ENCODE assay signal across 9 cellular contexts in genomic region chr1:1758692-1759455, GRCh38. TPM values are rescaled to one million over a fixed set of nuclear protein-coding genes. Genes with fewer than 3 reads are reported as not detected.
DNase-seq lines count a peak whose midpoint lies in the region; ATAC-seq and TF ChIP-seq lines count a peak whose summit lies in the region.
"Had no signal": no experiment of that assay in that cellular context is flagged by ENCODE, and none has a peak within 500 bp of the region (broad histone marks: within the 10 kb centered on the region; RNA-seq: fewer than 3 reads in every experiment).

No MANE protein-coding gene starts in this region.

- no peak overlapping the region for H3K4me2 ChIP-seq in smooth muscle cell

- no peaks in the 10 kb centered on the region for H3K27me3 Mint-ChIP-seq in naive thymus-derived CD4-positive, alpha-beta T cell

- peaks cover 0 to 4% (median 0%) of the 10 kb centered on the region in 7 donors for H3K4me1 Mint-ChIP-seq in naive thymus-derived CD4-positive, alpha-beta T cell

- H3K27ac Mint-ChIP-seq in naive thymus-derived CD4-positive, alpha-beta T cell, result no peak overlapping the region

- no peak for TF ChIP-seq CTCF in C4-2B (conservative IDR thresholded peaks at IDR 0.05)
- no peak for TF ChIP-seq CTCF in smooth muscle cell (IDR thresholded peaks at IDR 0.05; ENCODE audit: borderline replicate concordance, insufficient read depth, poor library complexity, severe bottlenecking)

- H3F3A ChIP-seq in smooth muscle cell (ENCODE audit: low read depth), result no peaks in the 10 kb centered on the region

- no peaks in the 10 kb centered on the region for H3K27me3 ChIP-seq in esophagus (ENCODE audit: control insufficient read depth in 1 of 2, insufficient read depth in 2 of 2, low read length in 2 of 2)
- H3K27me3 ChIP-seq in naive thymus-derived CD4-positive, alpha-beta T cell (ENCODE audit: control insufficient read depth in 2 of 2, insufficient read depth in 2 of 2, low read length in 2 of 2), result no peaks in the 10 kb centered on the region
- H3K27me3 ChIP-seq in smooth muscle cell (ENCODE audit: low read depth), result no peaks in the 10 kb centered on the region

- peaks cover 56% of the 10 kb centered on the region for H4K20me1 ChIP-seq in smooth muscle cell (ENCODE audit: low read depth)

- peaks cover 0 to 23% (median 0%) of the 10 kb centered on the region in 5 donors for H3K36me3 Mint-ChIP-seq in naive thymus-derived CD4-positive, alpha-beta T cell

- peaks cover 0 to 1% (median 0%) of the 10 kb centered on the region in 11 donors for H3K9me3 Mint-ChIP-seq in naive thymus-derived CD4-positive, alpha-beta T cell

- H3K79me2 ChIP-seq in smooth muscle cell (ENCODE audit: low read depth), result peaks cover 11% of the 10 kb centered on the region

- no peak overlapping the region for H3K9ac ChIP-seq in smooth muscle cell (ENCODE audit: low read depth)

- H3K36me3 ChIP-seq in esophagus (ENCODE audit: control insufficient read depth in 2 of 2, insufficient read depth in 2 of 2, low read length in 1 of 2) (peaks cover 5 to 62% of the 10 kb centered on the region in 2 donors), smooth muscle cell (ENCODE audit: low read depth) (no peaks in the 10 kb centered on the region)
- peaks cover 0 to 83% (median 14%) of the 10 kb centered on the region in 3 experiments for H3K36me3 ChIP-seq in naive thymus-derived CD4-positive, alpha-beta T cell (ENCODE audit: control insufficient read depth in 2 of 3, insufficient read depth in 3 of 3, low read length in 3 of 3)

- WGBS in esophagus, 2 donors, result 43 to 55% methylated on average over 34 of the region's 34 CpGs
- 88% methylated on average over 32 of the region's 34 CpGs for WGBS in smooth muscle cell (ENCODE audit: low lambda C conversion rate)

- POLR2A ChIA-PET in naive thymus-derived CD4-positive, alpha-beta T cell (lab: Charles Lee), result interaction anchor here (0.6 kb wide), 1 partner anchor 11 kb away, joined by 3 read pairs; no protein-coding TSS in a partner anchor

- intact Hi-C loops in naive thymus-derived CD4-positive, alpha-beta T cell (cut with micrococcal nuclease), result no loop called here

- H3K4me3 ChIP-seq in esophagus (ENCODE audit: low read depth in 1 of 2, low read length in 2 of 2) (no peak overlapping the region), smooth muscle cell (no peak overlapping the region)
- no peak overlapping the region for H3K4me3 ChIP-seq in naive thymus-derived CD4-positive, alpha-beta T cell (ENCODE audit: low read length)

- no peaks in the 10 kb centered on the region for H3K9me3 ChIP-seq in esophagus (ENCODE audit: control insufficient read depth in 2 of 2, insufficient read depth in 1 of 2, low read depth in 1 of 2, low read length in 1 of 2)
- no peaks in the 10 kb centered on the region for H3K9me3 ChIP-seq in naive thymus-derived CD4-positive, alpha-beta T cell (ENCODE audit: control insufficient read depth in 2 of 3, low read length in 3 of 3)
- H3K9me3 ChIP-seq in smooth muscle cell (replicated peaks; ENCODE audit: low read depth), result no peaks in the 10 kb centered on the region

- H3K27ac ChIP-seq in C4-2B (peak overlapping the region; percentile 96), esophagus (ENCODE audit: low read depth in 2 of 2, low read length in 1 of 2) (peak overlapping the region; percentile 16 to 32), smooth muscle cell (ENCODE audit: low read depth) (no peak overlapping the region)
- no peak overlapping the region for H3K27ac ChIP-seq in naive thymus-derived CD4-positive, alpha-beta T cell (ENCODE audit: low read depth, low read length)

- H2AFZ ChIP-seq in smooth muscle cell (ENCODE audit: low read depth), result no peak overlapping the region

- H3K4me1 ChIP-seq in esophagus (ENCODE audit: control insufficient read depth in 2 of 2, insufficient read depth in 2 of 2, low read length in 1 of 2), result peaks cover 0 to 22% of the 10 kb centered on the region in 2 donors
- H3K4me1 ChIP-seq in naive thymus-derived CD4-positive, alpha-beta T cell (ENCODE audit: control insufficient read depth in 2 of 2, insufficient read depth in 2 of 2, low read length in 2 of 2), result no peaks in the 10 kb centered on the region
- no peaks in the 10 kb centered on the region for H3K4me1 ChIP-seq in smooth muscle cell (ENCODE audit: low read depth)

- CTCF ChIA-PET in naive thymus-derived CD4-positive, alpha-beta T cell (lab: Charles Lee), result no interaction called here

- ATAC-seq in naive thymus-derived CD4-positive, alpha-beta T cell, result peak; percentile 41
- no peak for ATAC-seq in HG03039 (IDR thresholded peaks at IDR 0.05; ENCODE audit: unreplicated experiment)

- peak; percentile 50 for DNase-seq in NCI-H774 (lab: John Stamatoyannopoulos, UW)
- no peak for DNase-seq in naive thymus-derived CD4-positive, alpha-beta T cell
- DNase-seq in stimulated activated CD4-positive, alpha-beta T cell treated with anti-CD3 and anti-CD28 coated beads, Interleukin-4, amount 100 ng/mL, for 24 hours, result no peak
- DNase-seq in smooth muscle cell (lab: John Stamatoyannopoulos, UW; ENCODE audit: unreplicated experiment), result no peak
- no peak for DNase-seq in activated T-cell treated with anti-CD3 and anti-CD28 coated beads, Interleukin-2, amount 50 U/mL, for 48 hours
- DNase-seq: activated CD4-positive, alpha-beta T cell treated with anti-CD3 and anti-CD28 coated beads, Interleukin-2, amount 50 U/mL, for 1 hour had no signal

- H3K4me3 Mint-ChIP-seq in naive thymus-derived CD4-positive, alpha-beta T cell, result no peak overlapping the region

RNA-seq across cellular contexts. Expression of gene NADK, which starts 19.4 kb away (rescaled TPM):
- polyA plus RNA-seq in esophagus, result 10 to 100 TPM; 32.1 to 39.7 TPM
- 100 to 1,000 TPM in 1 of 5 experiments, 10 to 100 TPM in 4; 45.2 to 115 (median 50.3) TPM for total RNA-seq in naive thymus-derived CD4-positive, alpha-beta T cell
- 10 to 100 TPM; 14.7 to 24.0 TPM for polyA plus RNA-seq in naive thymus-derived CD4-positive, alpha-beta T cell
- 27.2 and 32.7 TPM in 2 replicates for total RNA-seq in smooth muscle cell
- polyA plus RNA-seq in smooth muscle cell, result 37.8 and 39.0 TPM in 2 replicates

RNA-seq across cellular contexts. Expression of gene CDK11A, which starts 34.7 kb away (rescaled TPM):
- polyA plus RNA-seq in esophagus (10 to 100 TPM; 15.4 to 56.7 TPM), smooth muscle cell (19.8 and 31.2 TPM in 2 replicates)
- 100 to 1,000 TPM in 4 of 5 experiments, 10 to 100 TPM in 1; 91.5 to 218 (median 157) TPM for total RNA-seq in naive thymus-derived CD4-positive, alpha-beta T cell
- polyA plus RNA-seq in naive thymus-derived CD4-positive, alpha-beta T cell, result 10 to 100 TPM in 1 of 2 donors, 1 to 10 TPM in 1; 9.8 to 17.2 TPM
- 9.0 and 20.9 TPM in 2 replicates for total RNA-seq in smooth muscle cell

Comparison
In these comparisons a context has a peak if more than half of its experiments do, and no peak if none do; other contexts are left out.
1. H3K27ac ChIP-seq: peak in C4-2B (single experiment) and esophagus (2 of 2); none in naive thymus-derived CD4-positive, alpha-beta T cell (single experiment) and smooth muscle cell (single experiment).